ENCODE assay signal across 10 cellular contexts in the genomic region with DNA sequence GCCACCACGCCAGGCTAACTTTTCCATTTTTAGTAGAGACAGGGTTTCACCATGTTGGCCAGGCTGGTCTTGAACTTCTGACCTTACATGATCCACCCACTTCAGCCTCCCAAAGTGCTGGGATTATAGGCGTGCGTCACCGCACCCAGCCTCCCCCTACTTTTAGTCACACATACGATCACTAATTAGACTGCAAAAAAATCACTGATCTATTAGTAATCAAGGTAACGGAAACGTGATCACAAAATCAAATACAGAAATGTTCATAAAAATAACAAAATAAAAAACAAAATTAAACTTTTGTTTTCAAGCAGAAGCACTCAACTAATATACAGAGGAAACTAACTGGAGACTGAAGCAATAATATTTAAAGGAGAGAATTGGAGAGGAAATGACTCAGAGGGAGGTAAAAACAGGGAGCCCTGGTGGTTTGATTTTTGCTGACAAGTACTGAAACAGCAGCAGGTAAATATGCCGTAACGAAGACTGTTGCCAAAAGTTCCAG. TPM values are rescaled to one million over a fixed set of nuclear protein-coding genes. Genes with fewer than 3 reads are reported as not detected.
DNase-seq lines count a peak whose midpoint lies in the region; ATAC-seq and TF ChIP-seq lines count a peak whose summit lies in the region.
"Had no signal": no experiment of that assay in that cellular context is flagged by ENCODE, and none has a peak within 500 bp of the region (broad histone marks: within the 10 kb centered on the region; RNA-seq: fewer than 3 reads in every experiment).

No MANE protein-coding gene starts in this region.

- no peak overlapping the region for H3K14ac ChIP-seq in IMR-90 (replicated peaks; ENCODE audit: low read depth, low read length)

- H3K4me1 ChIP-seq in IMR-90 (ENCODE audit: control insufficient read depth, insufficient read depth, low read length), result 0 out of 2 replicates have a peak, but pooled peaks cover 1% of the 10 kb centered on the region
- H3K4me1 ChIP-seq in parathyroid adenoma, result peaks cover 10% of the 10 kb centered on the region
- peaks cover 0 to 19% of the 10 kb centered on the region in 2 donors for H3K4me1 ChIP-seq in left lung

- TF ChIP-seq RAD21 in IMR-90 (IDR thresholded peaks at IDR 0.05; ENCODE audit: low read length), result no peak

- no peak overlapping the region for H4K5ac ChIP-seq in IMR-90 (ENCODE audit: low read depth, low read length)

- DNase-seq in IMR-90 (peak; percentile 34), T follicular helper cell (ENCODE audit: low read depth) (peak; percentile 14), GDM1 (lab: John Stamatoyannopoulos, UW) (no peak), left lung (no peak), NCI-H1048 (lab: John Stamatoyannopoulos, UW) (no peak)
- no peak for DNase-seq in activated naive CD4-positive, alpha-beta T cell treated with anti-CD3 and anti-CD28 coated beads, Interleukin-2, amount 50 U/mL, for 72 hours (ENCODE audit: low spot score in 2 of 2)
- DNase-seq: effector memory CD8-positive, alpha-beta T cell; islet precursor cell had no signal

- H3K36me3 ChIP-seq in IMR-90 (ENCODE audit: control insufficient read depth, insufficient read depth, low read length) (peaks cover 7% of the 10 kb centered on the region), parathyroid adenoma (ENCODE audit: control insufficient read depth, insufficient read depth, low read length) (no peaks in the 10 kb centered on the region), left lung (peaks cover 0 to 26% of the 10 kb centered on the region in 2 donors)

- H3K9me1 ChIP-seq in IMR-90 (ENCODE audit: insufficient read depth, low read length), result peaks cover 9% of the 10 kb centered on the region

- H2BK120ac ChIP-seq in IMR-90 (ENCODE audit: low read depth, low read length), result no peak overlapping the region

- H2BK15ac ChIP-seq in IMR-90 (ENCODE audit: low read depth, low read length), result no peak overlapping the region

- H3K9me3 Mint-ChIP-seq in activated naive CD4-positive, alpha-beta T cell treated with anti-CD3 and anti-CD28 coated beads, Interleukin-2, amount 50 U/mL, for 72 hours, result no peaks in the 10 kb centered on the region
- H3K9me3 Mint-ChIP-seq: effector memory CD8-positive, alpha-beta T cell had no signal

- H3K79me1 ChIP-seq in IMR-90 (ENCODE audit: low read depth in 1 of 2, low read length in 2 of 2), result peaks cover 38 to 52% of the 10 kb centered on the region in 2 experiments

- in situ Hi-C loops in IMR-90 (cut with MboI; ENCODE audit: low sequenced_read_pairs), result no loop called here

- TF ChIP-seq CTCF in IMR-90 (conservative IDR thresholded peaks at IDR 0.05; ENCODE audit: low read depth, low read length), result no peak
- TF ChIP-seq CTCF in parathyroid adenoma (IDR thresholded peaks at IDR 0.05), result no peak
- TF ChIP-seq CTCF in left lung (IDR thresholded peaks at IDR 0.05), result no peak

- no peak for TF ChIP-seq POLR2A in IMR-90 (IDR thresholded peaks at IDR 0.05; ENCODE audit: low read depth, low read length)

- no peak overlapping the region for H2BK20ac ChIP-seq in IMR-90 (ENCODE audit: low read depth, low read length)

- H3K9ac ChIP-seq in IMR-90 (ENCODE audit: low read depth, low read length) (no peak overlapping the region), parathyroid adenoma (no peak overlapping the region)

- no peak overlapping the region for H4K91ac ChIP-seq in IMR-90 (ENCODE audit: insufficient read depth, low read depth, low read length)

- no peak overlapping the region for H3K18ac ChIP-seq in IMR-90 (ENCODE audit: low read depth, low read length)

- H2BK5ac ChIP-seq in IMR-90 (ENCODE audit: low read depth, low read length, poor library complexity, severe bottlenecking), result no peak overlapping the region

- no TSS peak for BruUV-seq in IMR-90 (replicated peaks; lab: Mats Ljungman, UMichigan)

- H4K8ac ChIP-seq in IMR-90 (ENCODE audit: low read depth in 2 of 2, low read length in 2 of 2), result no peak overlapping the region

- H3K9me3 ChIP-seq in IMR-90 (ENCODE audit: control insufficient read depth, insufficient read depth, low read length) (no peaks in the 10 kb centered on the region), parathyroid adenoma (ENCODE audit: control insufficient read depth, low read length) (no peaks in the 10 kb centered on the region), left lung (no peaks in the 10 kb centered on the region)

- no peak overlapping the region for H2AK9ac ChIP-seq in IMR-90 (replicated peaks; ENCODE audit: low read depth, low read length, poor library complexity)

- intact Hi-C loops in IMR-90 (cut with micrococcal nuclease), result no loop called here
- intact Hi-C loops in left lung (cut with DNase I), result no loop called here

- H3K27ac Mint-ChIP-seq in activated naive CD4-positive, alpha-beta T cell treated with anti-CD3 and anti-CD28 coated beads, Interleukin-2, amount 50 U/mL, for 72 hours, result peak overlapping the region; percentile 40 to 67

- POLR2A ChIA-PET in IMR-90 (lab: Charles Lee; ENCODE audit: unreplicated experiment), result no interaction called here

- H3K36me3 Mint-ChIP-seq in activated naive CD4-positive, alpha-beta T cell treated with anti-CD3 and anti-CD28 coated beads, Interleukin-2, amount 50 U/mL, for 72 hours, result peaks cover 0 to 10% of the 10 kb centered on the region in 2 donors

- H3K56ac ChIP-seq in IMR-90 (ENCODE audit: extremely low read depth, insufficient read depth, low read length), result no peak overlapping the region

- H2AFZ ChIP-seq in IMR-90 (replicated peaks; ENCODE audit: low read length, poor library complexity) (no peak overlapping the region), parathyroid adenoma (no peak overlapping the region)

- peaks cover 14% of the 10 kb centered on the region for H3K79me2 ChIP-seq in parathyroid adenoma

- H3K23ac ChIP-seq in IMR-90 (ENCODE audit: low read depth, low read length), result no peak overlapping the region

- H2AK5ac ChIP-seq in IMR-90 (ENCODE audit: low read depth, low read length), result 0 out of 2 replicates have a peak overlapping the region, but pooled peaks have one; percentile 21

- CTCF ChIA-PET in IMR-90 (lab: Yijun Ruan, JAX), result no interaction called here

- H3K4me2 ChIP-seq in IMR-90 (ENCODE audit: low read depth, low read length), result no peak overlapping the region
- peak overlapping the region; percentile 32 for H3K4me2 ChIP-seq in parathyroid adenoma (ENCODE audit: low read length)

- ATAC-seq in IMR-90 (ENCODE audit: low read depth) (no peak), left lung (no peak), GM21723 (IDR thresholded peaks at IDR 0.05; ENCODE audit: unreplicated experiment) (no peak)
- ATAC-seq in activated naive CD4-positive, alpha-beta T cell treated with anti-CD3 and anti-CD28 coated beads, Interleukin-2, amount 50 U/mL, for 72 hours, result no peak
- ATAC-seq: effector memory CD8-positive, alpha-beta T cell had no signal

- no peaks in the 10 kb centered on the region for H3K27me3 ChIP-seq in IMR-90 (ENCODE audit: control insufficient read depth, insufficient read depth, low read length)
- H3K27me3 ChIP-seq in parathyroid adenoma (ENCODE audit: control insufficient read depth, insufficient read depth, low read length), result no peaks in the 10 kb centered on the region
- H3K27me3 ChIP-seq in left lung, result no peaks in the 10 kb centered on the region

- dilution Hi-C loops in IMR-90 (cut with HindIII; ENCODE audit: low sequenced_read_pairs, unreplicated experiment), result no loop called here

- WGBS in IMR-90 (ENCODE audit: extremely low coverage in 2 of 2, insufficient read length in 1 of 2), 2 experiments, result 100% methylated on average over 2 of the region's 9 CpGs; no CpG with 5 or more reads in 1 of the 2 experiments

- no peak overlapping the region for H3K4ac ChIP-seq in IMR-90 (ENCODE audit: low read depth, low read length)

- no peaks in the 10 kb centered on the region for H4K20me1 ChIP-seq in IMR-90 (ENCODE audit: insufficient read depth, low read length)

- H3K27ac ChIP-seq in IMR-90 (ENCODE audit: insufficient read depth, low read length), result no peak overlapping the region
- no peak overlapping the region for H3K27ac ChIP-seq in parathyroid adenoma
- H3K27ac ChIP-seq in left lung, result no peak overlapping the region

- no peak overlapping the region for H3K4me3 ChIP-seq in IMR-90 (ENCODE audit: insufficient read depth, low read depth, low read length)
- H3K4me3 ChIP-seq in parathyroid adenoma (ENCODE audit: low read depth, low read length), result peak overlapping the region; percentile 12
- no peak overlapping the region for H3K4me3 ChIP-seq in left lung

TF ChIP-seq in IMR-90, 13 proteins besides CTCF, POLR2A, EP300 and RAD21:
- TF ChIP-seq, protein P1, sequence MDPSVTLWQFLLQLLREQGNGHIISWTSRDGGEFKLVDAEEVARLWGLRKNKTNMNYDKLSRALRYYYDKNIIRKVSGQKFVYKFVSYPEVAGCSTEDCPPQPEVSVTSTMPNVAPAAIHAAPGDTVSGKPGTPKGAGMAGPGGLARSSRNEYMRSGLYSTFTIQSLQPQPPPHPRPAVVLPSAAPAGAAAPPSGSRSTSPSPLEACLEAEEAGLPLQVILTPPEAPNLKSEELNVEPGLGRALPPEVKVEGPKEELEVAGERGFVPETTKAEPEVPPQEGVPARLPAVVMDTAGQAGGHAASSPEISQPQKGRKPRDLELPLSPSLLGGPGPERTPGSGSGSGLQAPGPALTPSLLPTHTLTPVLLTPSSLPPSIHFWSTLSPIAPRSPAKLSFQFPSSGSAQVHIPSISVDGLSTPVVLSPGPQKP (IDR thresholded peaks at IDR 0.05; ENCODE audit: borderline replicate concordance, low read depth, low read length), result no peak
- TF ChIP-seq MAFK (IDR thresholded peaks at IDR 0.05; ENCODE audit: low read depth, low read length) (peak; percentile 84), CHD1 (IDR thresholded peaks at IDR 0.05; ENCODE audit: low read depth, low read length) (no peak)

RNA-seq across cellular contexts. Expression of a gene that starts 4.6 kb away (rescaled TPM):
- total RNA-seq in IMR-90 (2012; rRNA removed), result 5.7 and 6.4 TPM in 2 replicates
- 5.3 and 5.9 TPM in 2 replicates for polyA plus RNA-seq in IMR-90 (2012; rRNA removed)
- polyA plus RNA-seq in IMR-90 (2012; cell fraction: cytosol; rRNA removed), result 1.1 and 3.2 TPM in 2 replicates
- 0.75 and 3.9 TPM in 2 replicates for polyA plus RNA-seq in IMR-90 (2012; cell fraction: nucleus; rRNA removed; ENCODE audit: low replicate concordance)
- 10 to 100 TPM; 16.2 to 23.2 TPM for total RNA-seq in activated naive CD4-positive, alpha-beta T cell treated with anti-CD3 and anti-CD28 coated beads, Interleukin-2, amount 50 U/mL, for 72 hours
- total RNA-seq in left lung, result 10 to 100 TPM; 10.2 to 10.7 TPM

RNA-seq across cellular contexts. Expression of a gene that starts 4.7 kb away (rescaled TPM):
- total RNA-seq in IMR-90 (2012; rRNA removed) (5.0 and 11.7 TPM in 2 replicates), left lung (10 to 100 TPM in 1 of 2 donors, 1 to 10 TPM in 1; 8.2 to 10.0 TPM)
- polyA plus RNA-seq in IMR-90 (2012; rRNA removed), result 3.1 and 3.8 TPM in 2 replicates
- polyA plus RNA-seq in IMR-90 (2012; cell fraction: cytosol; rRNA removed), result 0.70 and 0.81 TPM in 2 replicates
- polyA plus RNA-seq in IMR-90 (2012; cell fraction: nucleus; rRNA removed; ENCODE audit: low replicate concordance), result 0.33 and 0.91 TPM in 2 replicates
- total RNA-seq in activated naive CD4-positive, alpha-beta T cell treated with anti-CD3 and anti-CD28 coated beads, Interleukin-2, amount 50 U/mL, for 72 hours, result 10 to 100 TPM; 14.9 to 15.4 TPM

RNA-seq across cellular contexts. Expression of a gene that starts 48.6 kb away (rescaled TPM):
- total RNA-seq in IMR-90 (2012; rRNA removed) (not detected in 2 replicates), left lung (not detected)
- not detected in 2 replicates for polyA plus RNA-seq in IMR-90 (2012; rRNA removed)
- polyA plus RNA-seq in IMR-90 (2012; cell fraction: cytosol; rRNA removed), result not detected in 2 replicates
- 0.03 TPM in 1 of 2 replicates, not detected in the other for polyA plus RNA-seq in IMR-90 (2012; cell fraction: nucleus; rRNA removed; ENCODE audit: low replicate concordance)
- total RNA-seq in activated naive CD4-positive, alpha-beta T cell treated with anti-CD3 and anti-CD28 coated beads, Interleukin-2, amount 50 U/mL, for 72 hours, result not detected

Comparison
In these comparisons a context has a peak if more than half of its experiments do, and no peak if none do; other contexts are left out.
1. DNase-seq: peak in IMR-90 (single experiment) and T follicular helper cell (single experiment); none in activated naive CD4-positive, alpha-beta T cell treated with anti-CD3 and anti-CD28 coated beads, Interleukin-2, amount 50 U/mL, for 72 hours (0 of 2), GDM1 (single experiment), left lung (0 of 2) and NCI-H1048 (single experiment).